Comparison of ENCODE assay signal across 8 cellular contexts in genomic region chr6:27091661-27092315, GRCh38.
DNase-seq lines count a peak whose midpoint lies in the region; ATAC-seq and TF ChIP-seq lines count a peak whose summit lies in the region.

No MANE protein-coding gene starts in this region.

- H3K4me1 Mint-ChIP-seq in activated naive CD4-positive, alpha-beta T cell treated with anti-CD3 and anti-CD28 coated beads, Interleukin-2, amount 50 U/mL, for 24 hours = peaks cover 13% of the 10 kb centered on the region

- no peak for ATAC-seq in HG03442 (IDR thresholded peaks at IDR 0.05; ENCODE audit: unreplicated experiment)

- no peaks in the 10 kb centered on the region for H3K36me3 ChIP-seq in DOHH2 (ENCODE audit: control insufficient read depth, low read length)

- no peaks in the 10 kb centered on the region for H4K20me1 ChIP-seq in DOHH2 (ENCODE audit: control insufficient read depth, insufficient read depth, low read depth, low read length)

- H3K79me2 ChIP-seq in DOHH2 (ENCODE audit: control insufficient read depth, low read length) = no peaks in the 10 kb centered on the region

- DNase-seq in HFF-Myc (ENCODE audit: extremely low read depth, low read depth) (peak; percentile 87), NCI-H69 (lab: John Stamatoyannopoulos, UW) (peak; percentile 94), iPS-NIHi7 (ENCODE audit: extremely low spot score) (peak; percentile 53)
- peak; percentile 29 for DNase-seq in stimulated activated CD8-positive, alpha-beta memory T cell treated with anti-CD3 and anti-CD28 coated beads, Interleukin-7, amount 100 ng/mL, for 24 hours (ENCODE audit: low read depth)
- no peak for DNase-seq in central memory CD4-positive, alpha-beta T cell

- peaks cover 62% of the 10 kb centered on the region for H3K27me3 Mint-ChIP-seq in activated naive CD4-positive, alpha-beta T cell treated with anti-CD3 and anti-CD28 coated beads, Interleukin-2, amount 50 U/mL, for 24 hours

- H3K9me3 ChIP-seq in DOHH2 (ENCODE audit: control insufficient read depth, insufficient read depth, low read length) = no peaks in the 10 kb centered on the region

- peak overlapping the region; percentile 65 for H3K4me3 ChIP-seq in DOHH2 (ENCODE audit: low read length)
- peak overlapping the region; percentile 41 for H3K4me3 ChIP-seq in HFF-Myc (replicated peaks; ENCODE audit: low read depth, low read length)

- H3K4me3 Mint-ChIP-seq in activated naive CD4-positive, alpha-beta T cell treated with anti-CD3 and anti-CD28 coated beads, Interleukin-2, amount 50 U/mL, for 24 hours = peak overlapping the region; percentile 63

- H3K4me2 ChIP-seq in DOHH2 (ENCODE audit: low read length) = peak overlapping the region; percentile 64

- 0 out of 2 replicates have a peak, but pooled peaks cover 6% of the 10 kb centered on the region for H3F3A ChIP-seq in DOHH2 (ENCODE audit: control insufficient read depth, insufficient read depth)

- no peak overlapping the region for H3K27ac ChIP-seq in DOHH2 (ENCODE audit: low read depth, low read length)

- H3K27ac Mint-ChIP-seq in activated naive CD4-positive, alpha-beta T cell treated with anti-CD3 and anti-CD28 coated beads, Interleukin-2, amount 50 U/mL, for 24 hours = peak overlapping the region; percentile 83

- H3K9me3 Mint-ChIP-seq in activated naive CD4-positive, alpha-beta T cell treated with anti-CD3 and anti-CD28 coated beads, Interleukin-2, amount 50 U/mL, for 24 hours = peaks cover 17% of the 10 kb centered on the region

- H3K4me1 ChIP-seq in DOHH2 (ENCODE audit: control insufficient read depth, low read length) = peaks cover 10% of the 10 kb centered on the region

- no peaks in the 10 kb centered on the region for H3K9me2 ChIP-seq in DOHH2 (replicated peaks; ENCODE audit: control insufficient read depth, low read length)

- TF ChIP-seq CTCF in DOHH2 (IDR thresholded peaks at IDR 0.05; ENCODE audit: low read depth, low read length, poor library complexity, severe bottlenecking) = no peak
- no peak for TF ChIP-seq CTCF in HFF-Myc (IDR thresholded peaks at IDR 0.05; ENCODE audit: low read depth, low read length, missing control alignments)

- peaks cover 1% of the 10 kb centered on the region for H3K36me3 Mint-ChIP-seq in activated naive CD4-positive, alpha-beta T cell treated with anti-CD3 and anti-CD28 coated beads, Interleukin-2, amount 50 U/mL, for 24 hours

- peaks cover 23% of the 10 kb centered on the region for H3K27me3 ChIP-seq in DOHH2 (ENCODE audit: control insufficient read depth, low read length)
